ENCODE assay signal across 14 cellular contexts in the genomic region with DNA sequence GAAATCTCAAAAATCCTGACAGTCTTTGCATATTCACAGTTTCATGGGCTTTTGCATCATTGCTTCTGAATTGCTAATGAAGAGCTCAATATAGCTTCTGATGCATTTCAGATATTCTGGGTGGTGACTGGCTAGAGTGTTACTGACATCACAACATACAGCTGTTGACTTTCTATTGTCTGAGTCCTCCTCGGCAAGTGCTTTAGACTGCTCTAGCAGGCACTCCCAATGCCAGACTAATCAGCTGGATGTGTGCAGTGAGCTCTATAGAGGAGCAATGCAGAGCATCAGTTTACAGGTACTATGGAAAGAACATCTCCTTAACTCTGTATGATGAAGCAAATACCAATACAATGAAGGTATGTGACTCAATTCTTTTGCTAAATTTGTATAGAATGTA. TPM values are rescaled to one million over a fixed set of nuclear protein-coding genes. Genes with fewer than 3 reads are reported as not detected.
DNase-seq lines count a peak whose midpoint lies in the region; ATAC-seq and TF ChIP-seq lines count a peak whose summit lies in the region.
"Had no signal": no experiment of that assay in that cellular context is flagged by ENCODE, and none has a peak within 500 bp of the region (broad histone marks: within the 10 kb centered on the region; RNA-seq: fewer than 3 reads in every experiment).

No MANE protein-coding gene starts in this region.

- no peaks in the 10 kb centered on the region for H3K36me3 ChIP-seq in A673 (ENCODE audit: insufficient read depth, low read length, poor library complexity, severe bottlenecking)
- H3K36me3 ChIP-seq in SJCRH30, result no peaks in the 10 kb centered on the region; the same call in 1 of the 2 replicates
- no peaks in the 10 kb centered on the region for H3K36me3 ChIP-seq in Caco-2 (ENCODE audit: control insufficient read depth, insufficient read depth, low read length)
- H3K36me3 ChIP-seq in uterus, result no peaks in the 10 kb centered on the region
- H3K36me3 ChIP-seq: SJSA1, upper lobe of left lung had no signal

- BruUV-seq in A673 (replicated peaks; lab: Mats Ljungman, UMichigan) (no TSS peak), Caco-2 (replicated peaks; lab: Mats Ljungman, UMichigan) (no TSS peak)

- no peak overlapping the region for H3K4me3 Mint-ChIP-seq in Caco-2 (ENCODE audit: unreplicated experiment)

- H3K9me3 ChIP-seq in A673 (ENCODE audit: low read depth, low read length, poor library complexity, severe bottlenecking) (no peaks in the 10 kb centered on the region), SJCRH30 (replicated peaks) (no peaks in the 10 kb centered on the region), Caco-2 (no peaks in the 10 kb centered on the region), uterus (no peaks in the 10 kb centered on the region)
- H3K9me3 ChIP-seq: SJSA1, upper lobe of left lung had no signal

- H3K27ac ChIP-seq in A673 (ENCODE audit: low read depth, low read length, poor library complexity, severe bottlenecking) (no peak overlapping the region), SJCRH30 (no peak overlapping the region), uterus (no peak overlapping the region)
- H3K27ac ChIP-seq: SJSA1, upper lobe of left lung had no signal

- TF ChIP-seq CTCF in A673 (conservative IDR thresholded peaks at IDR 0.05; ENCODE audit: low read depth, low read length) (no peak), Caco-2 (IDR thresholded peaks at IDR 0.05; ENCODE audit: insufficient read depth in 1 of 2, low read depth in 1 of 2, low read length in 1 of 2, severe bottlenecking in 1 of 2, unreplicated experiment in 1 of 2) (no peak), uterus (IDR thresholded peaks at IDR 0.05) (no peak)

- DNase-seq in A673 (ENCODE audit: low spot score), result peak; percentile 70
- peak; percentile 4 to 27 for DNase-seq in SJCRH30
- no peak for DNase-seq in Caco-2
- DNase-seq in NK-92 (lab: John Stamatoyannopoulos, UW; ENCODE audit: unreplicated experiment), result no peak
- DNase-seq in uterus, result no peak
- no peak for DNase-seq in SW480 (ENCODE audit: low spot score)
- DNase-seq: DND-41, erythroblast, small intestine, upper lobe of left lung had no signal

- H3K27me3 ChIP-seq in A673 (replicated peaks; ENCODE audit: insufficient read depth, low read depth, low read length, poor library complexity) (no peaks in the 10 kb centered on the region), SJCRH30 (no peaks in the 10 kb centered on the region), Caco-2 (replicated peaks; ENCODE audit: control insufficient read depth, insufficient read depth, low read length) (no peaks in the 10 kb centered on the region), uterus (no peaks in the 10 kb centered on the region)
- H3K27me3 ChIP-seq: SJSA1, upper lobe of left lung had no signal

- ATAC-seq in GM18873 (IDR thresholded peaks at IDR 0.05; ENCODE audit: low FRiP score, unreplicated experiment) (peak; percentile 60), HG03045 (IDR thresholded peaks at IDR 0.05; ENCODE audit: unreplicated experiment) (peak; percentile 82)
- ATAC-seq: HepG2 had no signal

- TF ChIP-seq POLR2A in uterus (IDR thresholded peaks at IDR 0.05), result no peak

- H3K36me3 Mint-ChIP-seq in Caco-2 (ENCODE audit: insufficient read depth, unreplicated experiment), result no peaks in the 10 kb centered on the region

- H3K4me1 Mint-ChIP-seq in Caco-2 (ENCODE audit: low read depth, unreplicated experiment), result peaks cover 6% of the 10 kb centered on the region

- H3K4me3 ChIP-seq in A673 (ENCODE audit: low read depth, low read length, poor library complexity, severe bottlenecking) (no peak overlapping the region), SJCRH30 (no peak overlapping the region), Caco-2 (ENCODE audit: low read depth, low read length) (no peak overlapping the region), uterus (no peak overlapping the region)
- H3K4me3 ChIP-seq: SJSA1, upper lobe of left lung had no signal

- H3K4me1 ChIP-seq in A673 (ENCODE audit: insufficient read depth, low read length, poor library complexity, severe bottlenecking), result peaks cover 16% of the 10 kb centered on the region
- H3K4me1 ChIP-seq in SJCRH30, result no peaks in the 10 kb centered on the region
- no peaks in the 10 kb centered on the region for H3K4me1 ChIP-seq in Caco-2
- no peaks in the 10 kb centered on the region for H3K4me1 ChIP-seq in uterus
- H3K4me1 ChIP-seq: SJSA1, upper lobe of left lung had no signal

- H3K9me3 Mint-ChIP-seq in Caco-2 (ENCODE audit: unreplicated experiment), result no peaks in the 10 kb centered on the region

- CTCF ChIA-PET in A673 (lab: Charles Lee) (no interaction called here), Caco-2 (lab: Charles Lee) (interaction anchor here (1.7 to 1.8 kb wide), 2 partner anchors 112 to 597 kb away, joined by 4 read pairs; no protein-coding TSS in a partner anchor)

- POLR2A ChIA-PET in A673 (lab: Charles Lee; ENCODE audit: low non-redundant PET), result no interaction called here
- POLR2A ChIA-PET in Caco-2 (lab: Charles Lee), result no interaction called here

- no peak overlapping the region for H3K27ac Mint-ChIP-seq in Caco-2 (ENCODE audit: unreplicated experiment)

- no peaks in the 10 kb centered on the region for H3K27me3 Mint-ChIP-seq in Caco-2 (ENCODE audit: insufficient read depth, unreplicated experiment)

- intact Hi-C loops in A673 (cut with micrococcal nuclease; ENCODE audit: unreplicated experiment), result no loop called here
- intact Hi-C loops in Caco-2 (cut with micrococcal nuclease; ENCODE audit: unreplicated experiment), result loop anchor here (5.0 kb wide), 1 partner anchor 114 kb away; no protein-coding TSS in a partner anchor
- intact Hi-C loops in uterus (cut with DNase I; ENCODE audit: low total_unique reads), result no loop called here

RNA-seq across cellular contexts. Expression of a gene that starts 54.9 kb away (rescaled TPM):
- total RNA-seq in A673 (2021) (65.4 and 66.6 TPM in 2 replicates), Caco-2 (2022) (44.4 and 45.3 TPM in 2 replicates), uterus (10 to 100 TPM in 2 of 4 donors, 1 to 10 TPM in 1, under 1 TPM in 1; 0.59 to 41.8 (median 13.7) TPM)
- 52.5 and 56.0 TPM in 2 replicates for total RNA-seq in SJCRH30 (2014; rRNA removed; shearing (Covaris generic))

RNA-seq across cellular contexts. Expression of a gene that starts 55.1 kb away (rescaled TPM):
- 15.3 and 17.1 TPM in 2 replicates for total RNA-seq in A673 (2021)
- 15.6 and 15.9 TPM in 2 replicates for total RNA-seq in SJCRH30 (2014; rRNA removed; shearing (Covaris generic))
- total RNA-seq in Caco-2 (2022), result 13.5 and 17.0 TPM in 2 replicates
- total RNA-seq in uterus, result 10 to 100 TPM in 1 of 4 donors, 1 to 10 TPM in 3; 1.8 to 24.3 (median 5.5) TPM

Comparison
In these comparisons a context has a peak if more than half of its experiments do, and no peak if none do; other contexts are left out.
1. DNase-seq: peak in A673 (single experiment) and SJCRH30 (2 of 2); none in Caco-2 (0 of 2), NK-92 (single experiment), uterus (0 of 2) and SW480 (single experiment).